In the genomic region with DNA sequence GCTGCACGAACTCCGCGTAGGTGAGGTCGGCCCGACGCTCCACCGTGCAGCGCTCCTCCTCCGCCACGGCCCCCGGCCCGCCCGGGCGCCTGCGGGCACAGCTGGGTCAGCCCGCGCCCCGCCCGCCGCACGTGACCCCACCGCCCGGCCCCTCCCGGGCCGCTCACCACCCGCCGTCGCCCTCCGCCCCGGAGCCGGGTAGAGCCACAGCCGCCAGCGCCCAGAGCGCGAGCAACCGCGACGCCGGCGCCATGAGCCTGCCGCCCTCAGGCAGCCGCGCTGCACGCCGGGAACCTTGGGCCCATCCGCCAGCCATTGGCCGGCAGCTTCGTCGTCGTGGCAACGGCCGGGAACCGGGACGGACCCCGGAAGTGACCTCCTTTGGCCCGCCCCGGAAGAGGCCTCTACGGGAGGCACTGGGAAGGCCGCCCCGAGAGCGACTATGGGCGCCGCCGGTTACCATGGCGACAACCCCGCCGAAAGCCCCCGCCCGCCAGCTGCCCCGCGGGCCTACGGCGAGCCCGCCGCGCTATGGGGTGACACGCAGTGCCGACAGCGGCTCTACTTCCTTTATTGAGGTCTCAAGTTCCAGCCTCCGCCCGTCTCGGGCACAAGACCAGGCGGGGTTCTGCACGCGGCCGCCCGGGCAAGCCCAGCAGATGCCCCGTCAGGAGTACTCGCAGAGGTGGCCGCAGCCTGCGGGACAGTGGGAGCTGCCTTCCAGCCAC, we compare ENCODE assay signal across 8 cellular contexts. TPM values are rescaled to one million over a fixed set of nuclear protein-coding genes. Genes with fewer than 3 reads are reported as not detected.
DNase-seq lines count a peak whose midpoint lies in the region; ATAC-seq, FAIRE-seq and TF ChIP-seq lines count a peak whose summit lies in the region.

A gene with protein sequence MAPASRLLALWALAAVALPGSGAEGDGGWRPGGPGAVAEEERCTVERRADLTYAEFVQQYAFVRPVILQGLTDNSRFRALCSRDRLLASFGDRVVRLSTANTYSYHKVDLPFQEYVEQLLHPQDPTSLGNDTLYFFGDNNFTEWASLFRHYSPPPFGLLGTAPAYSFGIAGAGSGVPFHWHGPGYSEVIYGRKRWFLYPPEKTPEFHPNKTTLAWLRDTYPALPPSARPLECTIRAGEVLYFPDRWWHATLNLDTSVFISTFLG (minus strand): TSS at position 268 of the 728 bp plus-strand sequence. CDS start 15 bp downstream, at position 253.

- H2BK12ac ChIP-seq in H1 (ENCODE audit: low read depth, low read length), result peak within 1 kb of the TSS; percentile 80; the same call in 1 of the 2 replicates

- peak within 1 kb of the TSS; percentile 98 for H4K91ac ChIP-seq in H1 (replicated peaks; ENCODE audit: insufficient read length, low read length)

- H3K4me1 ChIP-seq in H1 (replicated peaks in 1 of 4; ENCODE audit: control insufficient read depth in 3 of 4, insufficient read depth in 4 of 4, low read length in 3 of 4), result peaks cover 0 to 18% (median 13%) of the 10 kb centered on the region in 4 experiments; a peak in 5 of 7 replicates
- no peaks in the 10 kb centered on the region for H3K4me1 ChIP-seq in mesendoderm (ENCODE audit: control insufficient read depth, low read depth, low read length)

- peaks cover 7% of the 10 kb centered on the region for H3K36me3 Mint-ChIP-seq in activated CD8-positive, alpha-beta memory T cell treated with anti-CD3 and anti-CD28 coated beads, Interleukin-2, amount 10 ng/mL, durations not matched to agents 7 days and 5 days

- peak within 1 kb of the TSS; percentile 46 for H3K56ac ChIP-seq in H1 (replicated peaks; ENCODE audit: insufficient read length, low read depth, low read length)
- H3K56ac ChIP-seq in mesendoderm (ENCODE audit: low read length), result peak within 1 kb of the TSS; percentile 96

- no peak within 1 kb of the TSS for H2BK120ac ChIP-seq in H1 (replicated peaks; ENCODE audit: low read depth, low read length)
- no peak within 1 kb of the TSS for H2BK120ac ChIP-seq in mesendoderm (ENCODE audit: low read depth, low read length)

- H4K5ac ChIP-seq in H1 (ENCODE audit: insufficient read length, low read depth, low read length) (peak within 1 kb of the TSS; percentile 60), mesendoderm (ENCODE audit: low read length) (no peak within 1 kb of the TSS)

- CTCF ChIA-PET in activated CD8-positive, alpha-beta memory T cell treated with anti-CD3 and anti-CD28 coated beads, Interleukin-2, amount 10 ng/mL, durations not matched to agents 7 days and 5 days (lab: Charles Lee), result interaction anchor here (0.6 to 1.2 kb wide), 3 partner anchors 14 to 31 kb away, joined by 3 to 4 read pairs (median 3); a partner anchor contains a TSS
- CTCF ChIA-PET in H1 (lab: Charles Lee; ENCODE audit: partially characterized antibody), result interaction anchor here (1.2 kb wide), 2 partner anchors 17 to 36 kb away, joined by 4 to 5 read pairs; a partner anchor contains a TSS

- H2AFZ ChIP-seq in H1 (ENCODE audit: low read length), result no peak within 1 kb of the TSS

- H3K23me2 ChIP-seq in H1 (ENCODE audit: low read depth, low read length), result peaks cover 13% of the 10 kb centered on the region; the same call in 1 of the 2 replicates

- peak; percentile 62 for ATAC-seq in GM21360 (IDR thresholded peaks at IDR 0.05; ENCODE audit: unreplicated experiment)
- peak; percentile 73 for ATAC-seq in activated CD8-positive, alpha-beta memory T cell treated with anti-CD3 and anti-CD28 coated beads, Interleukin-2, amount 10 ng/mL, durations not matched to agents 7 days and 5 days

- H3K4ac ChIP-seq in H1 (replicated peaks; ENCODE audit: insufficient read length, low read depth, low read length) (peak within 1 kb of the TSS; percentile 91), mesendoderm (ENCODE audit: low read depth, low read length) (no peak within 1 kb of the TSS)

- peaks cover 7% of the 10 kb centered on the region for H3K79me1 ChIP-seq in H1 (ENCODE audit: low read depth, low read length)
- H3K79me1 ChIP-seq in mesendoderm (ENCODE audit: low read length), result peaks cover 19% of the 10 kb centered on the region

- peaks cover 41% of the 10 kb centered on the region for H3K4me1 Mint-ChIP-seq in activated CD8-positive, alpha-beta memory T cell treated with anti-CD3 and anti-CD28 coated beads, Interleukin-2, amount 10 ng/mL, durations not matched to agents 7 days and 5 days

- H3K9ac ChIP-seq in H1 (replicated peaks in 1 of 4; ENCODE audit: extremely low read depth in 1 of 4, low read depth in 3 of 4, low read length in 3 of 4), result peak within 1 kb of the TSS; percentile 62 to 94 (median 76)
- H3K9ac ChIP-seq in mesendoderm (ENCODE audit: low read length), result peak within 1 kb of the TSS; percentile 93

- peak within 1 kb of the TSS; percentile 75 for H3K27ac Mint-ChIP-seq in activated CD8-positive, alpha-beta memory T cell treated with anti-CD3 and anti-CD28 coated beads, Interleukin-2, amount 10 ng/mL, durations not matched to agents 7 days and 5 days

- H3K27me3 ChIP-seq in H1 (replicated peaks in 1 of 4; ENCODE audit: control insufficient read depth in 3 of 4, extremely low read depth in 1 of 4, insufficient read depth in 3 of 4, low read length in 3 of 4), result no peaks in the 10 kb centered on the region; a peak in 1 of 7 replicates
- H3K27me3 ChIP-seq in mesendoderm (ENCODE audit: insufficient read depth, low read length, poor library complexity), result no peaks in the 10 kb centered on the region

- H3K9me3 Mint-ChIP-seq in activated CD8-positive, alpha-beta memory T cell treated with anti-CD3 and anti-CD28 coated beads, Interleukin-2, amount 10 ng/mL, durations not matched to agents 7 days and 5 days (ENCODE audit: low read depth), result no peaks in the 10 kb centered on the region

- no peaks in the 10 kb centered on the region for H3K27me3 Mint-ChIP-seq in activated CD8-positive, alpha-beta memory T cell treated with anti-CD3 and anti-CD28 coated beads, Interleukin-2, amount 10 ng/mL, durations not matched to agents 7 days and 5 days

- no peaks in the 10 kb centered on the region for H3K9me3 ChIP-seq in H1 (ENCODE audit: insufficient read depth in 2 of 2, low read depth in 1 of 2, low read length in 1 of 2)

- no peak for TF ChIP-seq EP300 in H1 (IDR thresholded peaks at IDR 0.05; ENCODE audit: borderline replicate concordance in 1 of 2, low read depth in 2 of 2, low read length in 2 of 2)

- H3K4me2 ChIP-seq in H1 (ENCODE audit: insufficient read depth in 1 of 2, low read depth in 2 of 2, low read length in 2 of 2) (peak within 1 kb of the TSS; percentile 63 to 95), mesendoderm (ENCODE audit: low read length) (peak within 1 kb of the TSS; percentile 49)

- no peak for TF ChIP-seq CTCF in H1 (IDR thresholded peaks at IDR 0.05; ENCODE audit: control extremely low read depth in 1 of 3, insufficient read depth in 1 of 3, low read depth in 1 of 3, low read length in 3 of 3)

- no peak within 1 kb of the TSS for H2BK15ac ChIP-seq in H1 (ENCODE audit: low read length)
- no peak within 1 kb of the TSS for H2BK15ac ChIP-seq in mesendoderm (replicated peaks; ENCODE audit: low read depth)

- TF ChIP-seq RAD21 in H1 (IDR thresholded peaks at IDR 0.05 in 1 of 2, conservative IDR thresholded peaks at IDR 0.05 in 1 of 2; ENCODE audit: low read depth in 2 of 2, low read length in 2 of 2), result no peak

- H3K4me3 Mint-ChIP-seq in activated CD8-positive, alpha-beta memory T cell treated with anti-CD3 and anti-CD28 coated beads, Interleukin-2, amount 10 ng/mL, durations not matched to agents 7 days and 5 days, result peak within 1 kb of the TSS; percentile 66

- DNase-seq in COLO668 (lab: John Stamatoyannopoulos, UW; ENCODE audit: unreplicated experiment) (peak; percentile 99), HTR-8/SVneo (ENCODE audit: insufficient read length, low spot score) (peak; percentile 90), NOMO-1 treated with dmso at 0.1 percent for 144 hours (lab: John Stamatoyannopoulos, UW; ENCODE audit: unreplicated experiment) (peak; percentile 91), H1 (ENCODE audit: low read depth in 1 of 2, low spot score in 2 of 2) (peak; percentile 81 to 98), mesendoderm (peak; percentile 97)
- peak; percentile 98 for DNase-seq in activated CD8-positive, alpha-beta memory T cell treated with anti-CD3 and anti-CD28 coated beads, Interleukin-2, amount 10 ng/mL, durations not matched to agents 7 days and 5 days
- DNase-seq in stimulated activated CD8-positive, alpha-beta memory T cell treated with anti-CD3 and anti-CD28 coated beads, Interleukin-12 subunit alpha, Interleukin-12 subunit beta, amount 100 ng/mL, for 24 hours (ENCODE audit: extremely low read depth), result peak; percentile 97

- H3K23ac ChIP-seq in H1 (ENCODE audit: insufficient read length) (no peak within 1 kb of the TSS), mesendoderm (ENCODE audit: low read length) (no peak within 1 kb of the TSS)

- H3K79me2 ChIP-seq in H1 (ENCODE audit: control insufficient read depth in 1 of 2, insufficient read depth in 2 of 2, low read length in 2 of 2), result peaks cover 0 to 12% of the 10 kb centered on the region in 2 experiments; a peak in 1 of 4 replicates
- H3K79me2 ChIP-seq in mesendoderm (ENCODE audit: control insufficient read depth, insufficient read depth, low read length), result peaks cover 18% of the 10 kb centered on the region

- H3K27ac ChIP-seq in H1 (ENCODE audit: low read depth, low read length) (peak within 1 kb of the TSS; percentile 73), mesendoderm (ENCODE audit: low read depth, low read length) (peak within 1 kb of the TSS; percentile 21)

- H4K20me1 ChIP-seq in H1 (replicated peaks in 1 of 2; ENCODE audit: control insufficient read depth in 1 of 2, insufficient read depth in 2 of 2, low read length in 2 of 2), result peaks cover 4 to 35% of the 10 kb centered on the region in 2 experiments

- no peak within 1 kb of the TSS for H2BK20ac ChIP-seq in H1 (ENCODE audit: low read length)

- H2BK5ac ChIP-seq in H1 (ENCODE audit: low read depth, low read length), result peak within 1 kb of the TSS; percentile 87; the same call in 1 of the 2 replicates
- H2BK5ac ChIP-seq in mesendoderm (ENCODE audit: low read length), result no peak within 1 kb of the TSS

- H3K14ac ChIP-seq in H1 (ENCODE audit: insufficient read length), result no peak within 1 kb of the TSS

- H2AK5ac ChIP-seq in H1 (ENCODE audit: low read depth, low read length) (no peak within 1 kb of the TSS; the same call in 1 of the 2 replicates), mesendoderm (ENCODE audit: low read length) (no peak within 1 kb of the TSS)

- H4K8ac ChIP-seq in H1 (ENCODE audit: extremely low read depth, insufficient read depth, low read length) (peak within 1 kb of the TSS; percentile 80), mesendoderm (ENCODE audit: low read depth, low read length) (no peak within 1 kb of the TSS)

- POLR2A ChIA-PET in H1 (lab: Charles Lee; ENCODE audit: partially characterized antibody), result interaction anchor here (0.6 to 13.3 kb wide), 18 partner anchors 9 to 456 kb away, joined by 3 to 214 read pairs (median 4); a partner anchor contains a TSS

- H3K36me3 ChIP-seq in H1 (ENCODE audit: control insufficient read depth in 2 of 4, insufficient read depth in 4 of 4, low read length in 3 of 4) (peaks cover 4 to 28% (median 15%) of the 10 kb centered on the region in 4 experiments; a peak in 7 of 8 replicates), mesendoderm (ENCODE audit: control insufficient read depth, insufficient read depth, low read length) (peaks cover 13% of the 10 kb centered on the region)

- H3K18ac ChIP-seq in H1 (ENCODE audit: extremely low read depth, low read length) (peak within 1 kb of the TSS; percentile 78), mesendoderm (ENCODE audit: low read length) (peak within 1 kb of the TSS; percentile 42)

- TF ChIP-seq POLR2A in H1 (IDR thresholded peaks at IDR 0.05; ENCODE audit: control extremely low read depth in 1 of 2, low read depth in 2 of 2, low read length in 2 of 2), result peak in 1 of 2 experiments; percentile 92; a peak in 2 of 3 replicates

- FAIRE-seq in HTR-8/SVneo (lab: Jason Lieb, UNC), result peak; percentile 85
- no peak for FAIRE-seq in H1 (lab: Jason Lieb, UNC)

- H3K4me3 ChIP-seq in H1 (ENCODE audit: extremely low read depth in 1 of 4, insufficient read depth in 2 of 4, low read depth in 3 of 4, low read length in 4 of 4) (peak within 1 kb of the TSS; percentile 62 to 81 (median 74)), mesendoderm (ENCODE audit: low read length) (peak within 1 kb of the TSS; percentile 63)

- WGBS in H1 (ENCODE audit: extremely low coverage in 1 of 2, insufficient coverage in 1 of 2, insufficient read length in 1 of 2, insufficient replicate concordance in 2 of 2, low coverage in 1 of 2, low lambda C conversion rate in 2 of 2, missing lambda C conversion rate in 1 of 2), 2 experiments, result 21% methylated on average over 41 of the region's 91 CpGs; no CpG with 5 or more reads in 1 of the 2 experiments
- WGBS in mesendoderm (ENCODE audit: extremely low coverage, insufficient coverage, low lambda C conversion rate), result no CpG with 5 or more reads among the region's 91 CpGs

RNA-seq across cellular contexts. Expression of the gene that starts here (rescaled TPM):
- 10 to 100 TPM; 30.5 to 37.1 TPM for total RNA-seq in activated CD8-positive, alpha-beta memory T cell treated with anti-CD3 and anti-CD28 coated beads, Interleukin-2, amount 10 ng/mL, durations not matched to agents 7 days and 5 days
- total RNA-seq in H1 (2021; fragmentation: NEBNext Ultra II Directional; extraction: Animal tissue kit (Norgen Biotek cat#: 25700)), result 46.4 and 49.0 TPM in 2 replicates
- polyA plus RNA-seq in H1 (2011; rRNA removed), result 87.4 and 127 TPM in 2 replicates
- polyA plus RNA-seq in H1 (2011; cell fraction: cytosol; rRNA removed), result 72.6 TPM
- polyA plus RNA-seq in H1 (2011; cell fraction: nucleus; rRNA removed), result 139 TPM
- 27.9 to 60.1 TPM (median 58.0 TPM) in 4 replicates for polyA plus RNA-seq in H1 (2012, experiment 1 of 2)
- 50.5 TPM for polyA plus RNA-seq in H1 (2012, experiment 2 of 2)
- 47.0 TPM for polyA plus RNA-seq in H1 (2013, experiment 1 of 2)
- polyA plus RNA-seq in H1 (2013, experiment 2 of 2), result 52.1 TPM
- polyA minus RNA-seq in H1 (2011; rRNA and poly(A)+ RNA removed), result 17.3 and 27.7 TPM in 2 replicates
- polyA minus RNA-seq in H1 (2011; cell fraction: cytosol; rRNA and poly(A)+ RNA removed), result 25.0 TPM
- polyA minus RNA-seq in H1 (2011; cell fraction: nucleus; rRNA and poly(A)+ RNA removed), result 49.3 TPM
- polyA plus RNA-seq in mesendoderm (2013, experiment 1 of 2), result 42.7 TPM
- 41.5 TPM for polyA plus RNA-seq in mesendoderm (2013, experiment 2 of 2)

Comparison
In these comparisons a context has a peak if more than half of its experiments do, and no peak if none do; other contexts are left out.
1. Peak in every context shown above with its lines: DNase-seq, ATAC-seq, H3K4me3 ChIP-seq and H3K27ac ChIP-seq.